In the genomic region with DNA sequence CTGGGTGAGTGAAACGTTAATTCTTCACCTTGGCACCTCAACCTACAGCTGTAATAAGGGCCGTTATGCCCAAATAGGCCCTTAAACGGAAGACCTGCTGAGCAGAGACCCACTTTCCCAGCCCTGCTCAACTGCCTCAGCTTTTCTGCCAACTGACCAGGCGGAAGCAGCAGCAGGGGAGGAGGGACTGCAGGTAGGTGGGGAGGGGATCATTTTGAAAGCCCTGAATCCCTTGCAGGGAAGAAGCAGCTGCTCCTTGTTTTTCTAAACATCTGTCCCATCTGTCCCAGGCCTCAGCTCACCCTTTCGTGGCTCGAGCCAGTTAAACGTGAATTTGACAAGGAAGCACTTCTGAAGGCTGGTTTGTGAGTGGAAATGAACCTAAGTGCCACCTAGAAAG, we compare ENCODE assay signal across 9 cellular contexts. TPM values are rescaled to one million over a fixed set of nuclear protein-coding genes. Genes with fewer than 3 reads are reported as not detected.
DNase-seq lines count a peak whose midpoint lies in the region; ATAC-seq, FAIRE-seq and TF ChIP-seq lines count a peak whose summit lies in the region.
"Had no signal": no experiment of that assay in that cellular context is flagged by ENCODE, and none has a peak within 500 bp of the region (broad histone marks: within the 10 kb centered on the region; RNA-seq: fewer than 3 reads in every experiment).

No MANE protein-coding gene starts in this region.

- H3K27ac ChIP-seq in keratinocyte (ENCODE audit: control insufficient read depth, insufficient read depth, low read length) (no peak overlapping the region), thymus (ENCODE audit: low read depth) (no peak overlapping the region)
- H3K27ac ChIP-seq: SJSA1 had no signal

- H3K9me1 ChIP-seq in keratinocyte (ENCODE audit: control insufficient read depth, extremely low read depth, insufficient read depth, low read length): no peaks in the 10 kb centered on the region

- dilution Hi-C loops in keratinocyte (cut with MboI; ENCODE audit: extremely low pct_ligation_motif_present, low sequenced_read_pairs): no loop called here

- H3K4me1 Mint-ChIP-seq in activated T-cell treated with anti-CD3 and anti-CD28 coated beads, Interleukin-2, amount 50 U/mL, for 24 hours (ENCODE audit: low read depth): peaks cover 51% of the 10 kb centered on the region
- H3K4me1 Mint-ChIP-seq in activated CD4-positive, alpha-beta memory T cell treated with anti-CD3 and anti-CD28 coated beads for 36 hours (ENCODE audit: low read depth): peaks cover 33% of the 10 kb centered on the region

- H3K9me3 ChIP-seq in keratinocyte (ENCODE audit: control insufficient read depth, low read depth, low read length) (no peaks in the 10 kb centered on the region), thymus (ENCODE audit: control insufficient read depth) (no peaks in the 10 kb centered on the region)
- H3K9me3 ChIP-seq: SJSA1 had no signal

- peak overlapping the region; percentile 94 for H2AFZ ChIP-seq in keratinocyte (ENCODE audit: control insufficient read depth, low read length)

- peaks cover 8% of the 10 kb centered on the region for H3K4me1 ChIP-seq in keratinocyte (ENCODE audit: control insufficient read depth, extremely low read depth, insufficient read depth, low read length)
- peaks cover 8% of the 10 kb centered on the region for H3K4me1 ChIP-seq in thymus (ENCODE audit: control insufficient read depth, insufficient read depth, low read length)

- H3K27ac Mint-ChIP-seq in activated T-cell treated with anti-CD3 and anti-CD28 coated beads, Interleukin-2, amount 50 U/mL, for 24 hours: peak overlapping the region; percentile 98
- peak overlapping the region; percentile 94 for H3K27ac Mint-ChIP-seq in activated CD4-positive, alpha-beta memory T cell treated with anti-CD3 and anti-CD28 coated beads for 36 hours

- no peaks in the 10 kb centered on the region for H3K27me3 Mint-ChIP-seq in activated T-cell treated with anti-CD3 and anti-CD28 coated beads, Interleukin-2, amount 50 U/mL, for 24 hours
- H3K27me3 Mint-ChIP-seq in activated CD4-positive, alpha-beta memory T cell treated with anti-CD3 and anti-CD28 coated beads for 36 hours: no peaks in the 10 kb centered on the region

- FAIRE-seq in keratinocyte (lab: Jason Lieb, UNC): no peak

- CTCF ChIA-PET in activated CD4-positive, alpha-beta memory T cell treated with anti-CD3 and anti-CD28 coated beads for 36 hours (lab: Charles Lee): interaction anchor here (0.9 to 1.4 kb wide), 2 partner anchors 77 to 519 kb away, joined by 4 to 6 read pairs; a partner anchor contains a TSS

- peak; percentile 37 for DNase-seq in activated T-cell treated with anti-CD3 and anti-CD28 coated beads, Interleukin-2, amount 50 U/mL, for 24 hours
- DNase-seq in activated T-cell treated with anti-CD3 and anti-CD28 coated beads, Interleukin-2, amount 50 U/mL, for 1 hour: no peak
- DNase-seq in activated CD4-positive, alpha-beta memory T cell treated with anti-CD3 and anti-CD28 coated beads for 36 hours: no peak
- no peak for DNase-seq in keratinocyte (ENCODE audit: low read depth, low spot score)

- peak overlapping the region; percentile 91 for H3K4me3 Mint-ChIP-seq in activated T-cell treated with anti-CD3 and anti-CD28 coated beads, Interleukin-2, amount 50 U/mL, for 24 hours
- H3K4me3 Mint-ChIP-seq in activated CD4-positive, alpha-beta memory T cell treated with anti-CD3 and anti-CD28 coated beads for 36 hours: peak overlapping the region; percentile 93

- intact Hi-C loops in activated CD4-positive, alpha-beta memory T cell treated with anti-CD3 and anti-CD28 coated beads for 36 hours (cut with micrococcal nuclease): loop anchor here (2.0 to 5.0 kb wide), 4 partner anchors 188 to 758 kb away; a partner anchor contains a TSS

- ATAC-seq in HG02973 (IDR thresholded peaks at IDR 0.05; ENCODE audit: unreplicated experiment): no peak
- ATAC-seq in GM19452 (IDR thresholded peaks at IDR 0.05; ENCODE audit: unreplicated experiment): no peak
- ATAC-seq in HG02642 (IDR thresholded peaks at IDR 0.05; ENCODE audit: poor library complexity, unreplicated experiment): no peak

- H3K4me2 ChIP-seq in keratinocyte (ENCODE audit: control insufficient read depth, extremely low read depth, insufficient read depth, low read depth, low read length): peak overlapping the region; percentile 90

- no peaks in the 10 kb centered on the region for H3K36me3 ChIP-seq in keratinocyte (ENCODE audit: control insufficient read depth in 2 of 2, extremely low read depth in 1 of 2, insufficient read depth in 2 of 2, low read length in 2 of 2)
- no peaks in the 10 kb centered on the region for H3K36me3 ChIP-seq in thymus (ENCODE audit: control insufficient read depth, insufficient read depth)

- H3K36me3 Mint-ChIP-seq in activated T-cell treated with anti-CD3 and anti-CD28 coated beads, Interleukin-2, amount 50 U/mL, for 24 hours (ENCODE audit: low read depth): peaks cover 29% of the 10 kb centered on the region
- H3K36me3 Mint-ChIP-seq in activated CD4-positive, alpha-beta memory T cell treated with anti-CD3 and anti-CD28 coated beads for 36 hours: peaks cover 7% of the 10 kb centered on the region

- H3K79me2 ChIP-seq in keratinocyte (ENCODE audit: control insufficient read depth, insufficient read depth, low read length): peaks cover 32% of the 10 kb centered on the region

- no peak overlapping the region for H3K9ac ChIP-seq in keratinocyte (ENCODE audit: control insufficient read depth, extremely low read depth, insufficient read depth, low read length)

- H3K4me3 ChIP-seq in keratinocyte (ENCODE audit: control insufficient read depth in 2 of 3, extremely low read depth in 1 of 3, insufficient read depth in 2 of 3, low read depth in 1 of 3, low read length in 3 of 3) (no peak overlapping the region), thymus (ENCODE audit: low read length) (peak overlapping the region; percentile 96)

- POLR2A ChIA-PET in activated CD4-positive, alpha-beta memory T cell treated with anti-CD3 and anti-CD28 coated beads for 36 hours (lab: Charles Lee): interaction anchor here (0.8 kb wide), 1 partner anchor 109 kb away, joined by 3 read pairs; a partner anchor contains a TSS

- H4K20me1 ChIP-seq in keratinocyte (ENCODE audit: control insufficient read depth, extremely low read depth, insufficient read depth, low read length): no peaks in the 10 kb centered on the region

- peaks cover 2% of the 10 kb centered on the region for H3K9me3 Mint-ChIP-seq in activated T-cell treated with anti-CD3 and anti-CD28 coated beads, Interleukin-2, amount 50 U/mL, for 24 hours
- no peaks in the 10 kb centered on the region for H3K9me3 Mint-ChIP-seq in activated CD4-positive, alpha-beta memory T cell treated with anti-CD3 and anti-CD28 coated beads for 36 hours

- WGBS in thymus: 80% methylated on average over 7 of the region's 7 CpGs

- H3K27me3 ChIP-seq in keratinocyte (ENCODE audit: control insufficient read depth, extremely low read depth, insufficient read depth, low read length) (no peaks in the 10 kb centered on the region), thymus (ENCODE audit: control insufficient read depth, insufficient read depth) (no peaks in the 10 kb centered on the region)
- H3K27me3 ChIP-seq: SJSA1 had no signal

- TF ChIP-seq CTCF in keratinocyte (optimal IDR thresholded peaks at IDR 0.05 in 1 of 3, IDR thresholded peaks at IDR 0.05 in 1 of 3, conservative IDR thresholded peaks at IDR 0.05 in 1 of 3; ENCODE audit: extremely low read depth in 1 of 3, insufficient read depth in 2 of 3, low read length in 3 of 3): no peak

RNA-seq across cellular contexts. Expression of a gene that starts 1.0 kb away (rescaled TPM):
- 10 to 100 TPM; 27.5 to 28.6 TPM for total RNA-seq in activated CD4-positive, alpha-beta memory T cell treated with anti-CD3 and anti-CD28 coated beads for 36 hours
- polyA plus RNA-seq in keratinocyte (11.5 to 23.9 TPM (median 18.3 TPM) in 3 replicates), thymus (51.7 TPM)
- polyA plus RNA-seq in keratinocyte (2011; ENCODE audit: low read depth): 6.4 TPM
- 12.4 and 23.7 TPM in 2 replicates for polyA plus RNA-seq in keratinocyte (2011; cell fraction: cytosol; rRNA removed)
- 8.9 and 14.2 TPM in 2 replicates for polyA plus RNA-seq in keratinocyte (2011; cell fraction: nucleus; rRNA removed)
- 16.0 and 24.8 TPM in 2 replicates for polyA plus RNA-seq in keratinocyte (2012; ENCODE audit: low replicate concordance)
- polyA minus RNA-seq in keratinocyte: 0.03 to 4.6 TPM (median 1.3 TPM) in 3 replicates
- polyA minus RNA-seq in keratinocyte (2011; cell fraction: cytosol; rRNA and poly(A)+ RNA removed): 6.5 TPM
- 5.7 and 10.5 TPM in 2 replicates for polyA minus RNA-seq in keratinocyte (2011; cell fraction: nucleus; rRNA and poly(A)+ RNA removed)
